Comparison of ENCODE assay signal across 8 cellular contexts in genomic region chr1:207708004-207708403, GRCh38. TPM values are rescaled to one million over a fixed set of nuclear protein-coding genes. Genes with fewer than 3 reads are reported as not detected.
DNase-seq lines count a peak whose midpoint lies in the region; ATAC-seq, FAIRE-seq and TF ChIP-seq lines count a peak whose summit lies in the region.
"Not testable (repeated sequence)": the region's sequence is repeated elsewhere in the genome, so short reads cannot be mapped to it uniquely, and the experiment has no call there.

No MANE protein-coding gene starts in this region.

- H3K4me1 ChIP-seq in A549; IMR-90 (ENCODE audit: control insufficient read depth, insufficient read depth, low read length); GM12878 (ENCODE audit: control insufficient read depth, insufficient read depth, low read length); smooth muscle cell (ENCODE audit: low read depth): not testable (repeated sequence)

- peak overlapping the region; percentile 50; the same call in 1 of the 2 replicates for H4K5ac ChIP-seq in IMR-90 (ENCODE audit: low read depth, low read length)

- intact Hi-C loops in IMR-90 (cut with micrococcal nuclease); GM12878 (cut with micrococcal nuclease; ENCODE audit: unreplicated experiment): not testable (repeated sequence)

- H4K8ac ChIP-seq in IMR-90 (ENCODE audit: low read depth in 2 of 2, low read length in 2 of 2), result peak overlapping the region in 1 of 2 experiments; percentile 5; a peak in 2 of 4 replicates

- H2BK5ac ChIP-seq in IMR-90 (ENCODE audit: low read depth, low read length, poor library complexity, severe bottlenecking), result peak overlapping the region; percentile 99

- not testable (repeated sequence) for H2AK9ac ChIP-seq in IMR-90 (replicated peaks; ENCODE audit: low read depth, low read length, poor library complexity)

- not testable (repeated sequence) for H3K27me3 ChIP-seq in IMR-90 (ENCODE audit: control insufficient read depth, insufficient read depth, low read length); GM12878 (replicated peaks in 1 of 2; ENCODE audit: control insufficient read depth in 2 of 2, insufficient read depth in 2 of 2, low read length in 1 of 2); kidney epithelial cell (ENCODE audit: control insufficient read depth, insufficient read depth, low read length); smooth muscle cell (ENCODE audit: low read depth)

- H3K4me2 ChIP-seq in A549; IMR-90 (ENCODE audit: low read depth, low read length); GM12878 (ENCODE audit: control insufficient read depth, insufficient read depth): not testable (repeated sequence)
- H3K4me2 ChIP-seq in smooth muscle cell, result peak overlapping the region; percentile 15

- not testable (repeated sequence) for H2BK20ac ChIP-seq in IMR-90 (ENCODE audit: low read depth, low read length)

- not testable (repeated sequence) for H2BK15ac ChIP-seq in IMR-90 (ENCODE audit: low read depth, low read length)

- H2AK5ac ChIP-seq in IMR-90 (ENCODE audit: low read depth, low read length), result not testable (repeated sequence)

- not testable (repeated sequence) for H2AFZ ChIP-seq in IMR-90 (replicated peaks; ENCODE audit: low read length, poor library complexity); GM12878 (ENCODE audit: control insufficient read depth, low read depth, low read length); smooth muscle cell (ENCODE audit: low read depth)

- DNase-seq in A549 (ENCODE audit: low read depth in 1 of 2, low spot score in 1 of 2); IMR-90; GM12878 (ENCODE audit: low read depth, low spot score); smooth muscle cell (lab: John Stamatoyannopoulos, UW; ENCODE audit: unreplicated experiment): not testable (repeated sequence)
- DNase-seq in EL (peak; percentile 67), RCC 7860 (ENCODE audit: low spot score) (peak; percentile 50), epithelial cell of esophagus (ENCODE audit: low read depth) (peak; percentile 28), kidney epithelial cell (ENCODE audit: low read depth) (peak; percentile 7)

- not testable (repeated sequence) for H2BK120ac ChIP-seq in IMR-90 (ENCODE audit: low read depth, low read length)

- H3K79me1 ChIP-seq in IMR-90 (ENCODE audit: low read depth in 1 of 2, low read length in 2 of 2), result not testable (repeated sequence)

- not testable (repeated sequence) for H3K23ac ChIP-seq in IMR-90 (ENCODE audit: low read depth, low read length)

- not testable (repeated sequence) for H3K79me2 ChIP-seq in GM12878 (ENCODE audit: control insufficient read depth, insufficient read depth, low read length); smooth muscle cell (ENCODE audit: low read depth)

- not testable (repeated sequence) for H3K4ac ChIP-seq in IMR-90 (ENCODE audit: low read depth, low read length)

- TF ChIP-seq CTCF in A549 (IDR thresholded peaks at IDR 0.05); IMR-90 (conservative IDR thresholded peaks at IDR 0.05; ENCODE audit: low read depth, low read length); GM12878 (IDR thresholded peaks at IDR 0.05 in 2 of 3, conservative IDR thresholded peaks at IDR 0.05 in 1 of 3; ENCODE audit: control insufficient read depth in 2 of 3, extremely low read depth in 1 of 3, insufficient read depth in 1 of 3, low read depth in 3 of 3, low read length in 3 of 3); epithelial cell of esophagus (IDR thresholded peaks at IDR 0.05; ENCODE audit: insufficient read depth, low read depth, low read length, missing control alignments); kidney epithelial cell (IDR thresholded peaks at IDR 0.05; ENCODE audit: insufficient read depth, low read length, poor library complexity, severe bottlenecking); smooth muscle cell (IDR thresholded peaks at IDR 0.05; ENCODE audit: borderline replicate concordance, insufficient read depth, poor library complexity, severe bottlenecking): not testable (repeated sequence)

- CTCF ChIA-PET in A549 (lab: Yijun Ruan, JAX) (interaction anchor here (2.0 kb wide), 1 partner anchor 9 kb away, joined by 4 read pairs; no protein-coding TSS in a partner anchor), IMR-90 (lab: Yijun Ruan, JAX) (interaction anchor here (1.2 kb wide), 1 partner anchor 9 kb away, joined by 4 read pairs; no protein-coding TSS in a partner anchor)
- CTCF ChIA-PET in GM12878 (lab: Yijun Ruan, JAX), result not testable (repeated sequence)

- H3K14ac ChIP-seq in IMR-90 (replicated peaks; ENCODE audit: low read depth, low read length), result not testable (repeated sequence)

- not testable (repeated sequence) for H4K20me1 ChIP-seq in IMR-90 (ENCODE audit: insufficient read depth, low read length); GM12878 (ENCODE audit: control insufficient read depth, insufficient read depth); smooth muscle cell (ENCODE audit: low read depth)

- WGBS in A549 (ENCODE audit: missing lambda C conversion rate), result 66% methylated on average over 3 of the region's 3 CpGs
- WGBS in IMR-90 (ENCODE audit: extremely low coverage in 2 of 2, insufficient read length in 1 of 2), 2 experiments, result 50% methylated on average over 2 of the region's 3 CpGs; no CpG with 5 or more reads in 1 of the 2 experiments
- 0% methylated on average over 3 of the region's 3 CpGs for WGBS in GM12878 (ENCODE audit: insufficient coverage, insufficient replicate concordance, low lambda C conversion rate, missing lambda C conversion rate)
- 56% methylated on average over 3 of the region's 3 CpGs for WGBS in smooth muscle cell (ENCODE audit: low lambda C conversion rate)

- not testable (repeated sequence) for H3K36me3 ChIP-seq in IMR-90 (ENCODE audit: control insufficient read depth, insufficient read depth, low read length); GM12878 (ENCODE audit: control insufficient read depth in 2 of 2, insufficient read depth in 2 of 2, low read length in 1 of 2); kidney epithelial cell (ENCODE audit: control insufficient read depth, insufficient read depth, low read length); smooth muscle cell (ENCODE audit: low read depth)

- not testable (repeated sequence) for H3K56ac ChIP-seq in IMR-90 (ENCODE audit: extremely low read depth, insufficient read depth, low read length)

- H3K9me3 ChIP-seq in A549; IMR-90 (ENCODE audit: control insufficient read depth, insufficient read depth, low read length); GM12878 (replicated peaks; ENCODE audit: control insufficient read depth, insufficient read depth, low read length); smooth muscle cell (replicated peaks; ENCODE audit: low read depth): not testable (repeated sequence)

- not testable (repeated sequence) for FAIRE-seq in A549 (lab: Jason Lieb, UNC); GM12878 (lab: Jason Lieb, UNC)
- FAIRE-seq in RCC 7860 (lab: Jason Lieb, UNC), result peak; percentile 88

- dilution Hi-C loops in IMR-90 (cut with HindIII; ENCODE audit: low sequenced_read_pairs, unreplicated experiment), result not testable (repeated sequence)

- not testable (repeated sequence) for BruUV-seq in IMR-90 (replicated peaks; lab: Mats Ljungman, UMichigan); GM12878 (replicated peaks; lab: Mats Ljungman, UMichigan)

- not testable (repeated sequence) for TF ChIP-seq RAD21 in A549 (conservative IDR thresholded peaks at IDR 0.05 in 1 of 2, IDR thresholded peaks at IDR 0.05 in 1 of 2); IMR-90 (IDR thresholded peaks at IDR 0.05; ENCODE audit: low read length); GM12878 (IDR thresholded peaks at IDR 0.05; ENCODE audit: insufficient read depth, low read depth, low read length)

- in situ Hi-C loops in IMR-90 (cut with MboI; ENCODE audit: low sequenced_read_pairs); GM12878 (cut with MboI): not testable (repeated sequence)

- RAD21 ChIA-PET in GM12878 (lab: Charles Lee; ENCODE audit: unreplicated experiment), result not testable (repeated sequence)

- H3K9ac ChIP-seq in IMR-90 (ENCODE audit: low read depth, low read length); GM12878 (ENCODE audit: control insufficient read depth, insufficient read depth, low read length): not testable (repeated sequence)
- H3K9ac ChIP-seq in smooth muscle cell (ENCODE audit: low read depth), result peak overlapping the region; percentile 48

- peak overlapping the region; percentile 73; the same call in 1 of the 2 replicates for H3K18ac ChIP-seq in IMR-90 (ENCODE audit: low read depth, low read length)

- not testable (repeated sequence) for ATAC-seq in A549
- ATAC-seq in IMR-90 (ENCODE audit: low read depth) (peak; percentile 34; the same call in 1 of the 2 replicates), GM12878 (peak; percentile 21; the same call in 1 of the 3 replicates)

- H4K91ac ChIP-seq in IMR-90 (ENCODE audit: insufficient read depth, low read depth, low read length), result not testable (repeated sequence)

- SMC1A ChIA-PET in GM12878 (lab: Charles Lee; ENCODE audit: uncharacterized antibody, unreplicated experiment), result not testable (repeated sequence)

- POLR2A ChIA-PET in A549 (lab: Yijun Ruan, JAX); IMR-90 (lab: Charles Lee; ENCODE audit: unreplicated experiment); GM12878 (lab: Charles Lee): not testable (repeated sequence)

- H3F3A ChIP-seq in smooth muscle cell (ENCODE audit: low read depth), result not testable (repeated sequence)

- H3K9me1 ChIP-seq in IMR-90 (ENCODE audit: insufficient read depth, low read length), result not testable (repeated sequence)

- H3K27ac ChIP-seq in A549, result peak overlapping the region; percentile 62 to 86; a peak in 4 of 6 replicates
- not testable (repeated sequence) for H3K27ac ChIP-seq in IMR-90 (ENCODE audit: insufficient read depth, low read length); GM12878 (ENCODE audit: control insufficient read depth, insufficient read depth)
- H3K27ac ChIP-seq in smooth muscle cell (ENCODE audit: low read depth), result peak overlapping the region; percentile 67

- TF ChIP-seq EP300 in A549 (IDR thresholded peaks at IDR 0.05); GM12878 (IDR thresholded peaks at IDR 0.05; ENCODE audit: borderline replicate concordance in 1 of 2, control insufficient read depth in 1 of 2, low read depth in 2 of 2, low read length in 2 of 2): not testable (repeated sequence)

- H3K4me3 ChIP-seq in A549; IMR-90 (ENCODE audit: insufficient read depth, low read depth, low read length); GM12878; epithelial cell of esophagus (ENCODE audit: low read length); kidney epithelial cell (ENCODE audit: low read depth, low read length); smooth muscle cell: not testable (repeated sequence)

- TF ChIP-seq POLR2A in A549 (IDR thresholded peaks at IDR 0.05; ENCODE audit: low read length); IMR-90 (IDR thresholded peaks at IDR 0.05; ENCODE audit: low read depth, low read length); GM12878 (IDR thresholded peaks at IDR 0.05; ENCODE audit: low read depth, low read length): not testable (repeated sequence)

RNA-seq across cellular contexts. Expression of gene CD46, which starts 43.9 kb away (rescaled TPM):
- 216 and 239 TPM in 2 replicates for polyA plus RNA-seq in A549 (2011; rRNA removed)
- polyA plus RNA-seq in A549 (2012; cell fraction: cytosol; rRNA removed), result 32.5 and 34.4 TPM in 2 replicates
- 50.0 and 81.6 TPM in 2 replicates for polyA plus RNA-seq in A549 (2012; cell fraction: nucleus; rRNA removed)
- polyA plus RNA-seq in A549 (2017; fragmentation: RNase III; extraction: RNeasy Plus Mini Kit Qiagen cat#74134 plus additional on column Dnase treatment), result 123 to 146 TPM (median 142 TPM) in 3 replicates
- polyA minus RNA-seq in A549 (2011; rRNA and poly(A)+ RNA removed), result 41.1 and 41.2 TPM in 2 replicates
- 37.1 and 76.1 TPM in 2 replicates for total RNA-seq in IMR-90 (2012; rRNA removed)
- polyA plus RNA-seq in IMR-90 (2012; rRNA removed), result 57.7 and 82.0 TPM in 2 replicates
- 14.1 and 15.1 TPM in 2 replicates for polyA plus RNA-seq in IMR-90 (2012; cell fraction: cytosol; rRNA removed)
- 31.9 and 303 TPM in 2 replicates for polyA plus RNA-seq in IMR-90 (2012; cell fraction: nucleus; rRNA removed; ENCODE audit: low replicate concordance)
- 420 and 469 TPM in 2 replicates for total RNA-seq in GM12878 (2013; cell fraction: nucleolus; rRNA removed)
- 73.1 and 98.0 TPM in 2 replicates for total RNA-seq in GM12878 (2014; rRNA removed)
- 67.7 and 79.7 TPM in 2 replicates for total RNA-seq in GM12878 (2014; rRNA removed; fragmentation: Illumina TruSeq; extraction: Trizol)
- 67.6 and 79.0 TPM in 2 replicates for total RNA-seq in GM12878 (2021)
- polyA plus RNA-seq in GM12878 (2011; ENCODE audit: low read depth), result 42.7 TPM
- 198 and 326 TPM in 2 replicates for polyA plus RNA-seq in GM12878 (2011; rRNA removed)
- polyA plus RNA-seq in GM12878 (2011; cell fraction: cytosol; rRNA removed), result 40.3 and 44.4 TPM in 2 replicates
- 274 and 367 TPM in 2 replicates for polyA plus RNA-seq in GM12878 (2011; cell fraction: nucleus; rRNA removed)
- 59.8 and 83.3 TPM in 2 replicates for polyA plus RNA-seq in GM12878 (2012)
- polyA plus RNA-seq in GM12878 (2014; fragmentation: Illumina TruSeq; extraction: Trizol), result 96.3 and 157 TPM in 2 replicates
- polyA plus RNA-seq in GM12878 (2014; fragmentation: Nextera tagmentation; extraction: Ambion mirVana), result 10 to 100 TPM; 61.1 to 62.7 TPM
- 55.5 and 85.8 TPM in 2 replicates for polyA plus RNA-seq in GM12878 (2014; rRNA removed)
- polyA plus RNA-seq in GM12878 (2016; fragmentation: Nextera tagmentation; extraction: Ambion mirVana), result 10 to 100 TPM; 83.9 to 88.2 TPM
- polyA minus RNA-seq in GM12878 (2011; rRNA and poly(A)+ RNA removed), result 45.0 and 60.1 TPM in 2 replicates
- 30.5 and 41.0 TPM in 2 replicates for polyA minus RNA-seq in GM12878 (2011; cell fraction: cytosol; rRNA and poly(A)+ RNA removed)
- polyA minus RNA-seq in GM12878 (2011; cell fraction: nucleus; rRNA and poly(A)+ RNA removed), result 85.2 and 95.7 TPM in 2 replicates
- total RNA-seq in kidney epithelial cell, result 127 and 138 TPM in 2 replicates
- total RNA-seq in smooth muscle cell, result 234 and 243 TPM in 2 replicates
- polyA plus RNA-seq in smooth muscle cell, result 117 and 126 TPM in 2 replicates
